ENCODE assay signal across 19 cellular contexts in genomic region chr13:71578048-71578447, GRCh38.
A peak's percentile ranks its signal among the peaks of the same experiment; 100 is the strongest.
DNase-seq lines count a peak whose midpoint lies in the region; FAIRE-seq and TF ChIP-seq lines count a peak whose summit lies in the region.
"Had no signal": no experiment of that assay in that cellular context is flagged by ENCODE, and none has a peak within 500 bp of the region (broad histone marks: within the 10 kb centered on the region; RNA-seq: fewer than 3 reads in every experiment).

No MANE protein-coding gene starts in this region.

- H3K23ac ChIP-seq in mesendoderm (ENCODE audit: low read length) = no peak overlapping the region

- TF ChIP-seq CTCF in D721Med (IDR thresholded peaks at IDR 0.05; ENCODE audit: insufficient read depth, missing control alignments) = no peak
- TF ChIP-seq CTCF in smooth muscle cell (IDR thresholded peaks at IDR 0.05; ENCODE audit: borderline replicate concordance, insufficient read depth, poor library complexity, severe bottlenecking) = no peak

- no peak overlapping the region for H3K18ac ChIP-seq in mesendoderm (ENCODE audit: low read length)

- H2AFZ ChIP-seq in smooth muscle cell (ENCODE audit: low read depth) = no peak overlapping the region
- H2AFZ ChIP-seq: GM23248 had no signal

- H3K4me2 ChIP-seq in mesendoderm (ENCODE audit: low read length) = no peak overlapping the region
- H3K4me2 ChIP-seq in smooth muscle cell = no peak overlapping the region

- H3K4ac ChIP-seq in mesendoderm (ENCODE audit: low read depth, low read length) = no peak overlapping the region

- H3K9me3 ChIP-seq in smooth muscle cell (replicated peaks; ENCODE audit: low read depth) = no peaks in the 10 kb centered on the region

- H3K36me3 ChIP-seq in mesendoderm (ENCODE audit: control insufficient read depth, insufficient read depth, low read length) (no peaks in the 10 kb centered on the region), smooth muscle cell (ENCODE audit: low read depth) (no peaks in the 10 kb centered on the region), H7 (replicated peaks; ENCODE audit: control insufficient read depth, insufficient read depth, low read length) (no peaks in the 10 kb centered on the region)

- H3K56ac ChIP-seq in mesendoderm (ENCODE audit: low read length) = no peak overlapping the region

- H2BK120ac ChIP-seq in mesendoderm (ENCODE audit: low read depth, low read length) = no peak overlapping the region

- no peaks in the 10 kb centered on the region for H3F3A ChIP-seq in smooth muscle cell (ENCODE audit: low read depth)

- no peak overlapping the region for H4K5ac ChIP-seq in mesendoderm (ENCODE audit: low read length)

- WGBS in mesendoderm (ENCODE audit: extremely low coverage, insufficient coverage, low lambda C conversion rate) = no CpG with 5 or more reads among the region's 6 CpGs
- 77% methylated on average over 6 of the region's 6 CpGs for WGBS in smooth muscle cell (ENCODE audit: low lambda C conversion rate)

- H3K36me3 Mint-ChIP-seq in immature natural killer cell = no peaks in the 10 kb centered on the region
- H3K36me3 Mint-ChIP-seq: CD8-positive, alpha-beta T cell had no signal

- DNase-seq in D721Med (ENCODE audit: insufficient read length, low spot score) (no peak), DMS53 (lab: John Stamatoyannopoulos, UW) (peak; percentile 35), SK-N-DZ (ENCODE audit: low spot score) (peak; percentile 24), mesendoderm (peak; percentile 2), smooth muscle cell (lab: John Stamatoyannopoulos, UW; ENCODE audit: unreplicated experiment) (no peak), immature natural killer cell (no peak), COR-L47 (lab: John Stamatoyannopoulos, UW) (no peak), H7 (no peak)
- DNase-seq: C1 segment of cervical spinal cord; CD8-positive, alpha-beta T cell; DMS79; EL; GDM1; GM23248; H9; HFFc6 had no signal

- H2BK15ac ChIP-seq in mesendoderm (replicated peaks; ENCODE audit: low read depth) = no peak overlapping the region

- no peak overlapping the region for H3K27ac Mint-ChIP-seq in immature natural killer cell
- H3K27ac Mint-ChIP-seq: CD8-positive, alpha-beta T cell; H9; HFFc6 had no signal

- peak; percentile 16 for FAIRE-seq in D721Med (lab: Jason Lieb, UNC)
- FAIRE-seq: GM12878, GM19239, H1 had no signal

- no peak overlapping the region for H3K4me3 Mint-ChIP-seq in immature natural killer cell
- H3K4me3 Mint-ChIP-seq: CD8-positive, alpha-beta T cell; H9; HFFc6 had no signal

- no peak overlapping the region for H3K27ac ChIP-seq in mesendoderm (ENCODE audit: low read depth, low read length)
- H3K27ac ChIP-seq in smooth muscle cell (ENCODE audit: low read depth) = no peak overlapping the region
- H3K27ac ChIP-seq: GM23248 had no signal

- peaks cover 0 to 17% (median 4%) of the 10 kb centered on the region in 6 donors for H3K9me3 Mint-ChIP-seq in immature natural killer cell
- H3K9me3 Mint-ChIP-seq: CD8-positive, alpha-beta T cell; H9 had no signal

- H3K4me1 ChIP-seq in mesendoderm (ENCODE audit: control insufficient read depth, low read depth, low read length) = no peaks in the 10 kb centered on the region
- H3K4me1 ChIP-seq in smooth muscle cell (ENCODE audit: low read depth) = no peaks in the 10 kb centered on the region

- H3K4me3 ChIP-seq in mesendoderm (ENCODE audit: low read length) (no peak overlapping the region), smooth muscle cell (no peak overlapping the region), H7 (ENCODE audit: insufficient read depth, low read depth, low read length) (no peak overlapping the region)
- H3K4me3 ChIP-seq: GM12878, GM23248 had no signal

- no peaks in the 10 kb centered on the region for H3K79me2 ChIP-seq in mesendoderm (ENCODE audit: control insufficient read depth, insufficient read depth, low read length)
- no peaks in the 10 kb centered on the region for H3K79me2 ChIP-seq in smooth muscle cell (ENCODE audit: low read depth)

- no peaks in the 10 kb centered on the region for H3K27me3 ChIP-seq in mesendoderm (ENCODE audit: insufficient read depth, low read length, poor library complexity)
- H3K27me3 ChIP-seq in smooth muscle cell (ENCODE audit: low read depth) = no peaks in the 10 kb centered on the region
- no peaks in the 10 kb centered on the region for H3K27me3 ChIP-seq in H7 (ENCODE audit: control insufficient read depth, insufficient read depth, low read length)

- H3K79me1 ChIP-seq in mesendoderm (ENCODE audit: low read length) = no peaks in the 10 kb centered on the region

- no peak overlapping the region for H2AK5ac ChIP-seq in mesendoderm (ENCODE audit: low read length)

- H3K27me3 Mint-ChIP-seq in immature natural killer cell (ENCODE audit: low read depth in 3 of 3) = no peaks in the 10 kb centered on the region

- H3K4me1 Mint-ChIP-seq in immature natural killer cell = no peaks in the 10 kb centered on the region
- H3K4me1 Mint-ChIP-seq: H9 had no signal

- H3K9ac ChIP-seq in mesendoderm (ENCODE audit: low read length) = no peak overlapping the region
- H3K9ac ChIP-seq in smooth muscle cell (ENCODE audit: low read depth) = no peak overlapping the region
- H3K9ac ChIP-seq: GM23248 had no signal

- H2BK5ac ChIP-seq in mesendoderm (ENCODE audit: low read length) = no peak overlapping the region

- no peak overlapping the region for H4K8ac ChIP-seq in mesendoderm (ENCODE audit: low read depth, low read length)

- H4K20me1 ChIP-seq in smooth muscle cell (ENCODE audit: low read depth) = no peaks in the 10 kb centered on the region

Comparison
In these comparisons a context has a peak if more than half of its experiments do, and no peak if none do; other contexts are left out.
1. DNase-seq: peak in DMS53 (single experiment), SK-N-DZ (single experiment) and mesendoderm (single experiment); none in D721Med (single experiment), smooth muscle cell (single experiment), immature natural killer cell (0 of 3), COR-L47 (single experiment) and H7 (single experiment).